In the genomic region with DNA sequence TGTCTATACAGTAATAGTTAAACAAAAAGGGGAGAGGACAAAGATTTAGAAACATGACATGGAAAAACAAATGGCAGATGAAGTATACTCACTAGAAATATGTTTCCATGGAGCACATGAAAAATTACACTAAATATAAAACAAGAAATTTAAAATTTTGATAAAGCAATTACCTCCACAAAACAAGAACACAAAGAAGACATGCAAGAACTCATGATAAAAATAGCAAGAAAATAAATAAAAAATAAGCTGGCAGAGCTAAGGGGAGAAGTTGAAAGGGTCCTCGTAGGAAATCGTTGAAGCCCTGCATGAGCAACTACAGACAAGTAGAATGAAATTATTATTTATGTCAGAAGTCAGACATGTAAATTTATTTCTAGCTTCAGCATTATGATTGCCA, we compare ENCODE assay signal across 1 cellular context.
TF ChIP-seq lines count a peak whose summit lies in the region.

No MANE protein-coding gene starts in this region.

TF ChIP-seq in HEK293, 187 proteins besides CTCF, POLR2A, EP300 and RAD21 (continued from another document):
- TF ChIP-seq, protein P1, sequence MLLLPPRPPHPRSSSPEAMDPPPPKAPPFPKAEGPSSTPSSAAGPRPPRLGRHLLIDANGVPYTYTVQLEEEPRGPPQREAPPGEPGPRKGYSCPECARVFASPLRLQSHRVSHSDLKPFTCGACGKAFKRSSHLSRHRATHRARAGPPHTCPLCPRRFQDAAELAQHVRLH (tag by site-specific recombination; IDR thresholded peaks at IDR 0.05) = peak; percentile 13; the same call in 1 of the 2 replicates
- TF ChIP-seq EGR2 (tag by site-specific recombination; IDR thresholded peaks at IDR 0.05; ENCODE audit: low read depth) = no peak
- TF ChIP-seq, protein P2, sequence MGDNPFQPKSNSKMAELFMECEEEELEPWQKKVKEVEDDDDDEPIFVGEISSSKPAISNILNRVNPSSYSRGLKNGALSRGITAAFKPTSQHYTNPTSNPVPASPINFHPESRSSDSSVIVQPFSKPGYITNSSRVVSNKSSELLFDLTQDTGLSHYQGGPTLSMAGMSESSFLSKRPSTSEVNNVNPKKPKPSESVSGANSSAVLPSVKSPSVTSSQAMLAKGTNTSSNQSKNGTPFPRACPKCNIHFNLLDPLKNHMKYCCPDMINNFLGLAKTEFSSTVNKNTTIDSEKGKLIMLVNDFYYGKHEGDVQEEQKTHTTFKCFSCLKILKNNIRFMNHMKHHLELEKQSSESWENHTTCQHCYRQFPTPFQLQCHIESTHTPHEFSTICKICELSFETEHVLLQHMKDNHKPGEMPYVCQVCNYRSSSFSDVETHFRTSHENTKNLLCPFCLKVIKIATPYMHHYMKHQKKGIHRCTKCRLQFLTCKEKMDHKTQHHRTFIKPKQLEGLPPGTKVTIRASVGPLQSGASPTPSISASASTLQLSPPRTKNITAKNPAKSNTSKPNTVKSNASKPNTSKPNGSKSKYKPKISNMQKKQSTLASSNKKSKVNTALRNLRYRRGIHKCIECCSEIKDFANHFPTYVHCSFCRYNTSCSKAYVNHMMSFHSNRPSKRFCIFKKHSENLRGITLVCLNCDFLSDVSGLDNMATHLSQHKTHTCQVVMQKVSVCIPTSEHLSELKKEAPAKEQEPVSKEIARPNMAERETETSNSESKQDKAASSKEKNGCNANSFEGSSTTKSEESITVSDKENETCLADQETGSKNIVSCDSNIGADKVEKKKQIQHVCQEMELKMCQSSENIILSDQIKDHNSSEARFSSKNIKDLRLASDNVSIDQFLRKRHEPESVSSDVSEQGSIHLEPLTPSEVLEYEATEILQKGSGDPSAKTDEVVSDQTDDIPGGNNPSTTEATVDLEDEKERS (tag by site-specific recombination; IDR thresholded peaks at IDR 0.05) = peak; percentile 77; the same call in 1 of the 2 replicates
- TF ChIP-seq ZNF366 (tag by site-specific recombination; conservative IDR thresholded peaks at IDR 0.05) = no peak
- TF ChIP-seq, protein P3, sequence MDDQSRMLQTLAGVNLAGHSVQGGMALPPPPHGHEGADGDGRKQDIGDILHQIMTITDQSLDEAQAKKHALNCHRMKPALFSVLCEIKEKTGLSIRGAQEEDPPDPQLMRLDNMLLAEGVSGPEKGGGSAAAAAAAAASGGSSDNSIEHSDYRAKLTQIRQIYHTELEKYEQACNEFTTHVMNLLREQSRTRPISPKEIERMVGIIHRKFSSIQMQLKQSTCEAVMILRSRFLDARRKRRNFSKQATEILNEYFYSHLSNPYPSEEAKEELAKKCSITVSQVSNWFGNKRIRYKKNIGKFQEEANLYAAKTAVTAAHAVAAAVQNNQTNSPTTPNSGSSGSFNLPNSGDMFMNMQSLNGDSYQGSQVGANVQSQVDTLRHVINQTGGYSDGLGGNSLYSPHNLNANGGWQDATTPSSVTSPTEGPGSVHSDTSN (CRISPR knock-in tag; IDR thresholded peaks at IDR 0.05) = no peak
- TF ChIP-seq, protein P4, sequence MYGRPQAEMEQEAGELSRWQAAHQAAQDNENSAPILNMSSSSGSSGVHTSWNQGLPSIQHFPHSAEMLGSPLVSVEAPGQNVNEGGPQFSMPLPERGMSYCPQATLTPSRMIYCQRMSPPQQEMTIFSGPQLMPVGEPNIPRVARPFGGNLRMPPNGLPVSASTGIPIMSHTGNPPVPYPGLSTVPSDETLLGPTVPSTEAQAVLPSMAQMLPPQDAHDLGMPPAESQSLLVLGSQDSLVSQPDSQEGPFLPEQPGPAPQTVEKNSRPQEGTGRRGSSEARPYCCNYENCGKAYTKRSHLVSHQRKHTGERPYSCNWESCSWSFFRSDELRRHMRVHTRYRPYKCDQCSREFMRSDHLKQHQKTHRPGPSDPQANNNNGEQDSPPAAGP (tag by site-specific recombination; IDR thresholded peaks at IDR 0.05) = no peak
- TF ChIP-seq ZNF16 (tag by site-specific recombination; IDR thresholded peaks at IDR 0.05; ENCODE audit: low read depth) = no peak
- no peak for TF ChIP-seq RBAK (tag by site-specific recombination; IDR thresholded peaks at IDR 0.05)
- peak; percentile 86 for TF ChIP-seq SETDB1 (IDR thresholded peaks at IDR 0.05; ENCODE audit: insufficient read length, low read length)
- 0 out of 2 replicates have a peak, but pooled peaks have one; percentile 19 for TF ChIP-seq KLF8 (tag by site-specific recombination; IDR thresholded peaks at IDR 0.05)
